8 cellular contexts compared by ENCODE assay signal in the genomic region with DNA sequence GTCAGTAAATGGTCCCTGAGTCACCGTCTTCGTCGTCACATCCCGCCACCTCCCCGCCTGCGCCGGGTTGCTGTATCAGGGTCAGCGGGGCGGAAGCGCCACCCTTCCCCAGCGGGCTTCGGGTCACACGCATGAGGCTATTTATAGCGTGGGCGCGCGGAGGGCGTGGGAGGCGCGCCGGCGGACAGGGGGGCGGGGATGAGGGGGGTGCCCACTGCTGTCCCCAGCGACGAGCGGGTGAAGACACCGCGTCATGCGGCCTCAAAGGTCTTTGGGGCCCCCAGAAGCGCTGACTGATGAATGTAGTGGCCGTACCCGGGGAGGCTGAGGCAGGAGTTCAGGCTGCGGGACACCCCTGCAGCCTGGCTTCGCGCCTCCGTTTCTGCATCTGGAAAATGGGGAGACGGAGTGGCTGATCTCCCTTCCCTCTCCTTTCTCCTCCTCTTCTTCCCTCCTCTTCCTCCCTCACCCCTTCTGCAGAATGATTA. TPM values are rescaled to one million over a fixed set of nuclear protein-coding genes. Genes with fewer than 3 reads are reported as not detected.
A peak's percentile ranks its signal among the peaks of the same experiment; 100 is the strongest.
DNase-seq lines count a peak whose midpoint lies in the region; ATAC-seq and TF ChIP-seq lines count a peak whose summit lies in the region.

No MANE protein-coding gene starts in this region.

- H3K36me3 ChIP-seq in osteoblast (ENCODE audit: insufficient read depth, low read length) (no peaks in the 10 kb centered on the region), uterus (no peaks in the 10 kb centered on the region)

- no peak overlapping the region for H2AFZ ChIP-seq in osteoblast (ENCODE audit: low read length)

- TF ChIP-seq CTCF in GM12865 (IDR thresholded peaks at IDR 0.05; ENCODE audit: insufficient read depth, low read depth, low read length, missing control alignments) (peak; percentile 1), osteoblast (IDR thresholded peaks at IDR 0.05; ENCODE audit: extremely low read depth, low read depth, low read length) (no peak), uterus (IDR thresholded peaks at IDR 0.05) (no peak)

- DNase-seq in GM12865 (ENCODE audit: low read depth) (peak; percentile 78), M059J (ENCODE audit: low read depth) (peak; percentile 59), foreskin melanocyte (peak; percentile 63), osteoblast (ENCODE audit: insufficient read length, low spot score, missing footprints) (peak; percentile 96), uterus (peak; percentile 56 to 58), NCI-H2171 treated with DMSO at 0.1 percent for 48 hours (lab: John Stamatoyannopoulos, UW) (no peak)
- peak; percentile 38 for DNase-seq in activated T-cell treated with anti-CD3 and anti-CD28 coated beads, Interleukin-2, amount 50 U/mL, for 1 hour

- H4K20me1 ChIP-seq in osteoblast (ENCODE audit: insufficient read depth, low read length), result no peaks in the 10 kb centered on the region

- H3K27me3 ChIP-seq in osteoblast (ENCODE audit: insufficient read depth, low read length) (peaks cover 4% of the 10 kb centered on the region), uterus (no peaks in the 10 kb centered on the region)

- 0 out of 2 replicates have a peak overlapping the region, but pooled peaks have one; percentile 0 for H3K4me3 ChIP-seq in GM12865 (ENCODE audit: low read depth, low read length)
- peak overlapping the region; percentile 48 for H3K4me3 ChIP-seq in osteoblast (ENCODE audit: insufficient read depth, low read length)
- no peak overlapping the region for H3K4me3 ChIP-seq in uterus

- no peaks in the 10 kb centered on the region for H3K79me2 ChIP-seq in osteoblast (ENCODE audit: insufficient read depth, low read length)

- H3K9me3 ChIP-seq in osteoblast (ENCODE audit: low read depth, low read length) (no peaks in the 10 kb centered on the region), uterus (no peaks in the 10 kb centered on the region)

- intact Hi-C loops in uterus (cut with DNase I; ENCODE audit: low total_unique reads), result no loop called here

- peak overlapping the region; percentile 48 for H3K4me2 ChIP-seq in osteoblast (ENCODE audit: insufficient read depth, low read length)

- TF ChIP-seq POLR2A in uterus (IDR thresholded peaks at IDR 0.05), result no peak

- H3K4me1 ChIP-seq in osteoblast (ENCODE audit: insufficient read depth, low read length) (peaks cover 6% of the 10 kb centered on the region), uterus (no peaks in the 10 kb centered on the region)

- no peak overlapping the region for H3K27ac ChIP-seq in osteoblast (ENCODE audit: low read depth, low read length)
- H3K27ac ChIP-seq in uterus, result peak overlapping the region in 1 of 2 donors; percentile 58

- ATAC-seq in GM19328 (IDR thresholded peaks at IDR 0.05; ENCODE audit: unreplicated experiment), result no peak

RNA-seq across cellular contexts. Expression of a gene that starts 7.9 kb away (rescaled TPM):
- total RNA-seq in M059J (2014; rRNA removed; shearing (Covaris generic)), result 0.05 TPM in 1 of 2 replicates, not detected in the other
- under 0.01 TPM in 2 replicates for total RNA-seq in osteoblast
- total RNA-seq in uterus, result under 1 TPM in 3 of 4 donors, not detected in 1; 0.21 to 0.35 (median 0.29) TPM

RNA-seq across cellular contexts. Expression of a gene that starts 39.0 kb away (rescaled TPM):
- 16.8 and 17.0 TPM in 2 replicates for total RNA-seq in M059J (2014; rRNA removed; shearing (Covaris generic))
- 15.2 and 16.5 TPM in 2 replicates for total RNA-seq in osteoblast
- 10 to 100 TPM in 3 of 4 donors, 1 to 10 TPM in 1; 6.2 to 78.7 (median 50.3) TPM for total RNA-seq in uterus

Comparison
In these comparisons a context has a peak if more than half of its experiments do, and no peak if none do; other contexts are left out.
1. H3K4me3 ChIP-seq: peak in GM12865 (single experiment) and osteoblast (single experiment); none in uterus (0 of 2).